Comparison of ENCODE assay signal across 13 cellular contexts in genomic region chr12:32583535-32583934, GRCh38.
DNase-seq lines count a peak whose midpoint lies in the region; ATAC-seq and TF ChIP-seq lines count a peak whose summit lies in the region.
"Had no signal": no experiment of that assay in that cellular context is flagged by ENCODE, and none has a peak within 500 bp of the region (broad histone marks: within the 10 kb centered on the region; RNA-seq: fewer than 3 reads in every experiment).

No MANE protein-coding gene starts in this region.

- no peaks in the 10 kb centered on the region for H3K36me3 ChIP-seq in thymus (ENCODE audit: control insufficient read depth, insufficient read depth)

- H3K36me3 Mint-ChIP-seq in activated naive CD4-positive, alpha-beta T cell treated with anti-CD3 and anti-CD28 coated beads, Interleukin-2, amount 50 U/mL, for 72 hours, result peaks cover 0 to 16% of the 10 kb centered on the region in 2 donors
- H3K36me3 Mint-ChIP-seq in activated naive CD4-positive, alpha-beta T cell treated with anti-CD3 and anti-CD28 coated beads for 36 hours (ENCODE audit: low read depth), result no peaks in the 10 kb centered on the region
- H3K36me3 Mint-ChIP-seq in activated T-helper 2 cell treated with anti-CD3 and anti-CD28 coated beads, Interferon-gamma antibody, Interleukin-2, Interleukin-4, amounts not matched to agents 10 μg/mL and 5 μg/mL and 100 μg/mL, durations not matched to agents 14 hours and 24 hours and 36 hours (ENCODE audit: low read depth), result peaks cover 15% of the 10 kb centered on the region

- no peaks in the 10 kb centered on the region for H3K27me3 Mint-ChIP-seq in activated naive CD4-positive, alpha-beta T cell treated with anti-CD3 and anti-CD28 coated beads for 36 hours (ENCODE audit: low read depth)
- no peaks in the 10 kb centered on the region for H3K27me3 Mint-ChIP-seq in activated T-helper 2 cell treated with anti-CD3 and anti-CD28 coated beads, Interferon-gamma antibody, Interleukin-2, Interleukin-4, amounts not matched to agents 10 μg/mL and 5 μg/mL and 100 μg/mL, durations not matched to agents 14 hours and 24 hours and 36 hours (ENCODE audit: low read depth)

- H3K27ac ChIP-seq in thymus (ENCODE audit: low read depth), result peak overlapping the region; percentile 11
- H3K27ac ChIP-seq: KMS-11 had no signal

- no peaks in the 10 kb centered on the region for H3K27me3 ChIP-seq in thymus (ENCODE audit: control insufficient read depth, insufficient read depth)

- peaks cover 10% of the 10 kb centered on the region for H3K4me1 ChIP-seq in thymus (ENCODE audit: control insufficient read depth, insufficient read depth, low read length)

- DNase-seq in activated naive CD4-positive, alpha-beta T cell treated with anti-CD3 and anti-CD28 coated beads, Interleukin-2, amount 50 U/mL, for 72 hours (ENCODE audit: low spot score in 2 of 2), result no peak
- DNase-seq in activated naive CD4-positive, alpha-beta T cell treated with anti-CD3 and anti-CD28 coated beads for 36 hours, result no peak
- DNase-seq in activated T-helper 2 cell treated with anti-CD3 and anti-CD28 coated beads, Interferon-gamma antibody, Interleukin-2, Interleukin-4, amounts not matched to agents 10 μg/mL and 5 μg/mL and 100 μg/mL, durations not matched to agents 14 hours and 24 hours and 36 hours (ENCODE audit: low spot score), result no peak
- DNase-seq in fibroblast of villous mesenchyme (ENCODE audit: low read depth), result peak; percentile 46
- DNase-seq: activated CD4-positive, alpha-beta T cell treated with anti-CD3 and anti-CD28 coated beads for 4 hours; activated gamma-delta T cell treated with Interleukin-2 at 50 U/mL for 16 hours; AML-193; NCI-H524 had no signal

- peak; percentile 41 to 70 for ATAC-seq in activated naive CD4-positive, alpha-beta T cell treated with anti-CD3 and anti-CD28 coated beads, Interleukin-2, amount 50 U/mL, for 72 hours
- ATAC-seq in HG02938 (IDR thresholded peaks at IDR 0.05; ENCODE audit: unreplicated experiment) (no peak), GM19035 (IDR thresholded peaks at IDR 0.05; ENCODE audit: unreplicated experiment) (no peak), GM19351 (IDR thresholded peaks at IDR 0.05; ENCODE audit: unreplicated experiment) (no peak)

- peaks cover 0 to 11% of the 10 kb centered on the region in 2 donors for H3K9me3 Mint-ChIP-seq in activated naive CD4-positive, alpha-beta T cell treated with anti-CD3 and anti-CD28 coated beads, Interleukin-2, amount 50 U/mL, for 72 hours
- no peaks in the 10 kb centered on the region for H3K9me3 Mint-ChIP-seq in activated naive CD4-positive, alpha-beta T cell treated with anti-CD3 and anti-CD28 coated beads for 36 hours
- peaks cover 9% of the 10 kb centered on the region for H3K9me3 Mint-ChIP-seq in activated T-helper 2 cell treated with anti-CD3 and anti-CD28 coated beads, Interferon-gamma antibody, Interleukin-2, Interleukin-4, amounts not matched to agents 10 μg/mL and 5 μg/mL and 100 μg/mL, durations not matched to agents 14 hours and 24 hours and 36 hours

- peaks cover 32% of the 10 kb centered on the region for H3K4me1 Mint-ChIP-seq in activated naive CD4-positive, alpha-beta T cell treated with anti-CD3 and anti-CD28 coated beads for 36 hours (ENCODE audit: low read depth)
- H3K4me1 Mint-ChIP-seq in activated T-helper 2 cell treated with anti-CD3 and anti-CD28 coated beads, Interferon-gamma antibody, Interleukin-2, Interleukin-4, amounts not matched to agents 10 μg/mL and 5 μg/mL and 100 μg/mL, durations not matched to agents 14 hours and 24 hours and 36 hours (ENCODE audit: low read depth), result peaks cover 49% of the 10 kb centered on the region

- CTCF ChIA-PET in activated naive CD4-positive, alpha-beta T cell treated with anti-CD3 and anti-CD28 coated beads for 36 hours (lab: Charles Lee), result interaction anchor here (0.8 to 1.4 kb wide), 2 partner anchors 89 to 172 kb away, joined by 3 to 4 read pairs; partner anchors contain the start of gene YARS2

- TF ChIP-seq CTCF in fibroblast of villous mesenchyme (IDR thresholded peaks at IDR 0.05; ENCODE audit: insufficient read depth, low read depth, low read length), result no peak

- no peaks in the 10 kb centered on the region for H3K9me3 ChIP-seq in thymus (ENCODE audit: control insufficient read depth)

- 95% methylated on average over 1 of the region's 1 CpG for WGBS in thymus

- no peak overlapping the region for H3K4me3 ChIP-seq in fibroblast of villous mesenchyme (ENCODE audit: low read depth, low read length)
- H3K4me3 ChIP-seq in thymus (ENCODE audit: low read length), result no peak overlapping the region

- no peak overlapping the region for H3K4me3 Mint-ChIP-seq in activated naive CD4-positive, alpha-beta T cell treated with anti-CD3 and anti-CD28 coated beads for 36 hours
- no peak overlapping the region for H3K4me3 Mint-ChIP-seq in activated T-helper 2 cell treated with anti-CD3 and anti-CD28 coated beads, Interferon-gamma antibody, Interleukin-2, Interleukin-4, amounts not matched to agents 10 μg/mL and 5 μg/mL and 100 μg/mL, durations not matched to agents 14 hours and 24 hours and 36 hours (ENCODE audit: low read depth)

- peak overlapping the region in 1 of 2 donors; percentile 1 for H3K27ac Mint-ChIP-seq in activated naive CD4-positive, alpha-beta T cell treated with anti-CD3 and anti-CD28 coated beads, Interleukin-2, amount 50 U/mL, for 72 hours
- H3K27ac Mint-ChIP-seq in activated naive CD4-positive, alpha-beta T cell treated with anti-CD3 and anti-CD28 coated beads for 36 hours, result no peak overlapping the region
- H3K27ac Mint-ChIP-seq in activated T-helper 2 cell treated with anti-CD3 and anti-CD28 coated beads, Interferon-gamma antibody, Interleukin-2, Interleukin-4, amounts not matched to agents 10 μg/mL and 5 μg/mL and 100 μg/mL, durations not matched to agents 14 hours and 24 hours and 36 hours, result peak overlapping the region; percentile 53

- intact Hi-C loops in activated naive CD4-positive, alpha-beta T cell treated with anti-CD3 and anti-CD28 coated beads for 36 hours (cut with micrococcal nuclease), result no loop called here
- intact Hi-C loops in activated T-helper 2 cell treated with anti-CD3 and anti-CD28 coated beads, Interferon-gamma antibody, Interleukin-2, Interleukin-4, amounts not matched to agents 10 μg/mL and 5 μg/mL and 100 μg/mL, durations not matched to agents 14 hours and 24 hours and 36 hours (cut with micrococcal nuclease), result loop anchor here (1.0 kb wide), 1 partner anchor 21 kb away; no protein-coding TSS in a partner anchor

Comparison
In these comparisons a context has a peak if more than half of its experiments do, and no peak if none do; other contexts are left out.
1. ATAC-seq: peak in activated naive CD4-positive, alpha-beta T cell treated with anti-CD3 and anti-CD28 coated beads, Interleukin-2, amount 50 U/mL, for 72 hours (2 of 2); none in HG02938 (single experiment), GM19035 (single experiment) and GM19351 (single experiment).